In genomic region chr6:96124778-96125177, GRCh38 we compare ENCODE assay signal across 11 cellular contexts.
"Had no signal": no experiment of that assay in that cellular context is flagged by ENCODE, and none has a peak within 500 bp of the region (broad histone marks: within the 10 kb centered on the region; RNA-seq: fewer than 3 reads in every experiment).

No MANE protein-coding gene starts in this region.

- H3K4me1 Mint-ChIP-seq: activated CD4-positive, alpha-beta T cell treated with anti-CD3 and anti-CD28 coated beads, Interleukin-2, amount 10 ng/mL, durations not matched to agents 7 days and 5 days; nephron progenitor cell; stimulated activated memory B cell treated with anti-CD40 and anti-IgM and Interleukin-4, amounts not matched to agents 10 μg/mL and 1 μg/mL and 100 μg/mL, for 72 hours had no signal

- H3K4me3 ChIP-seq: left ventricle myocardium inferior, pancreas, tibial nerve had no signal

- H3K36me3 Mint-ChIP-seq: activated naive CD4-positive, alpha-beta T cell treated with anti-CD3 and anti-CD28 coated beads, Interleukin-2, amount 50 U/mL, for 72 hours; stimulated activated memory B cell treated with anti-CD40 and anti-IgM and Interleukin-4, amounts not matched to agents 10 μg/mL and 1 μg/mL and 100 μg/mL, for 72 hours had no signal

- H3K9me3 ChIP-seq: left ventricle myocardium inferior, pancreas, tibial nerve had no signal

- H3K9me3 Mint-ChIP-seq: activated CD4-positive, alpha-beta T cell treated with anti-CD3 and anti-CD28 coated beads, Interleukin-2, amount 10 ng/mL, durations not matched to agents 7 days and 5 days; nephron progenitor cell had no signal

- ATAC-seq: activated naive CD4-positive, alpha-beta T cell treated with anti-CD3 and anti-CD28 coated beads, Interleukin-2, amount 50 U/mL, for 72 hours; foreskin keratinocyte; pancreas; right cardiac atrium; stimulated activated memory B cell treated with anti-CD40 and anti-IgM and Interleukin-4, amounts not matched to agents 10 μg/mL and 1 μg/mL and 100 μg/mL, for 72 hours had no signal

- H3K36me3 ChIP-seq: left ventricle myocardium inferior, pancreas, tibial nerve had no signal

- H3K27ac Mint-ChIP-seq: activated CD4-positive, alpha-beta T cell treated with anti-CD3 and anti-CD28 coated beads, Interleukin-2, amount 10 ng/mL, durations not matched to agents 7 days and 5 days; activated naive CD4-positive, alpha-beta T cell treated with anti-CD3 and anti-CD28 coated beads, Interleukin-2, amount 50 U/mL, for 72 hours; nephron progenitor cell; stimulated activated memory B cell treated with anti-CD40 and anti-IgM and Interleukin-4, amounts not matched to agents 10 μg/mL and 1 μg/mL and 100 μg/mL, for 72 hours had no signal

- H3K4me3 Mint-ChIP-seq: activated CD4-positive, alpha-beta T cell treated with anti-CD3 and anti-CD28 coated beads, Interleukin-2, amount 10 ng/mL, durations not matched to agents 7 days and 5 days; nephron progenitor cell; stimulated activated memory B cell treated with anti-CD40 and anti-IgM and Interleukin-4, amounts not matched to agents 10 μg/mL and 1 μg/mL and 100 μg/mL, for 72 hours had no signal

- DNase-seq: activated CD4-positive, alpha-beta T cell treated with anti-CD3 and anti-CD28 coated beads, Interleukin-2, amount 10 ng/mL, durations not matched to agents 7 days and 5 days; activated CD4-positive, CD25-positive, alpha-beta regulatory T cell; amygdala; left ventricle myocardium inferior; nephron progenitor cell; pancreas; right cardiac atrium had no signal

- H3K27me3 ChIP-seq: foreskin keratinocyte, pancreas, tibial nerve had no signal

- H3K4me1 ChIP-seq: foreskin keratinocyte, left ventricle myocardium inferior, pancreas, tibial nerve had no signal

- H3K27me3 Mint-ChIP-seq: activated CD4-positive, alpha-beta T cell treated with anti-CD3 and anti-CD28 coated beads, Interleukin-2, amount 10 ng/mL, durations not matched to agents 7 days and 5 days; stimulated activated memory B cell treated with anti-CD40 and anti-IgM and Interleukin-4, amounts not matched to agents 10 μg/mL and 1 μg/mL and 100 μg/mL, for 72 hours had no signal

- H3K27ac ChIP-seq: foreskin keratinocyte, left ventricle myocardium inferior, pancreas, tibial nerve had no signal
